15 cellular contexts compared by ENCODE assay signal in the genomic region with DNA sequence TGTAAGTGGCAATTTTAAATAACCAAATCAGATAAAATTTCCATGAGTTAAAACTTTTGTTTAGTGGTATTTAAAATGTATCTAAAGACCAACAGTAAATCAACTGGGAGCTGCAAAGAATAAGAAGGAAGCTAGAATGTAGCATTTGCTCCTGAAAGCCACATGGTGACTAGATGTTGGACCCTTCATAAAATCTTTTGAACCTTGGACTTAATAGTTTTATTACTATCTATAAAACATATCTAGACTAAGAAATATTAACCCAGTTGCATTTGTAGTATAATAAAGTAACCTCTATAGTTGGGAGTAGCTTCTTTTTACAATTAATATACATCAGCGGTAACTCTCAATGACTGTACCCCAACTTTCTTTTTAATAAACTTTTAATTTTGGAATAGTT.
DNase-seq lines count a peak whose midpoint lies in the region; ATAC-seq and TF ChIP-seq lines count a peak whose summit lies in the region.
"Had no signal": no experiment of that assay in that cellular context is flagged by ENCODE, and none has a peak within 500 bp of the region (broad histone marks: within the 10 kb centered on the region; RNA-seq: fewer than 3 reads in every experiment).

No MANE protein-coding gene starts in this region.

- no peak overlapping the region for H3K4me3 ChIP-seq in heart left ventricle
- no peak overlapping the region for H3K4me3 ChIP-seq in colonic mucosa
- peak overlapping the region in 1 of 2 donors; percentile 26 for H3K4me3 ChIP-seq in mucosa of rectum (ENCODE audit: low read length in 2 of 2)
- H3K4me3 ChIP-seq: BLaER1, HAP-1 had no signal

- H3K9ac ChIP-seq in colonic mucosa (ENCODE audit: low read depth in 2 of 2, low read length in 2 of 2) (no peak overlapping the region), mucosa of rectum (ENCODE audit: low read depth in 1 of 2, low read length in 2 of 2) (no peak overlapping the region)
- H3K9ac ChIP-seq: BLaER1 had no signal

- DNase-seq in heart left ventricle (no peak), Right ventricle myocardium superior (no peak), colonic mucosa (no peak), glomerular visceral epithelial cell (ENCODE audit: extremely low spot score) (no peak), retina (no peak)
- DNase-seq: AML-193; Calu3; CD4-positive, CD25-positive, alpha-beta regulatory T cell; DMS 273 treated with DMSO at 0.1 percent for 48 hours had no signal

- peaks cover 0 to 94% (median 76%) of the 10 kb centered on the region in 9 donors for H3K36me3 ChIP-seq in heart left ventricle
- H3K36me3 ChIP-seq in colonic mucosa: no peaks in the 10 kb centered on the region
- H3K36me3 ChIP-seq in mucosa of rectum (ENCODE audit: control insufficient read depth in 2 of 2, insufficient read depth in 2 of 2, low read length in 2 of 2): peaks cover 25 to 29% of the 10 kb centered on the region in 2 donors

- H3K9me3 ChIP-seq in heart left ventricle (no peaks in the 10 kb centered on the region), colonic mucosa (no peaks in the 10 kb centered on the region), mucosa of rectum (ENCODE audit: control insufficient read depth in 2 of 2, low read length in 2 of 2) (no peaks in the 10 kb centered on the region)
- H3K9me3 ChIP-seq: BLaER1, HAP-1 had no signal

- ATAC-seq in heart left ventricle (no peak), Right ventricle myocardium superior (ENCODE audit: poor library complexity) (no peak), HG03520 (IDR thresholded peaks at IDR 0.05; ENCODE audit: unreplicated experiment) (no peak)

- 95 to 100% (median 99%) methylated on average over 1 of the region's 1 CpG for whole genome bisulfite sequencing in heart left ventricle, 4 donors

- TF ChIP-seq POLR2A in heart left ventricle (IDR thresholded peaks at IDR 0.05): no peak

- intact Hi-C loops in heart left ventricle (cut with DNase I) (loop anchor here in 2 of 10 donors (5.0 to 10.0 kb wide), 3 partner anchors 38 to 73 kb away; partner anchors contain the start of gene UBE4B (in 1 of the 2)), Right ventricle myocardium superior (cut with DNase I) (loop anchor here (10.0 kb wide), 1 partner anchor 50 kb away; no protein-coding TSS in a partner anchor), colonic mucosa (cut with DNase I) (loop anchor here (5.0 kb wide), 1 partner anchor 73 kb away; the partner anchor contains the start of gene UBE4B)

- H3K4me1 ChIP-seq in heart left ventricle: peaks cover 0 to 33% (median 10%) of the 10 kb centered on the region in 12 donors
- H3K4me1 ChIP-seq in colonic mucosa: no peaks in the 10 kb centered on the region
- H3K4me1 ChIP-seq in mucosa of rectum (ENCODE audit: control insufficient read depth in 2 of 2, insufficient read depth in 2 of 2, low read length in 2 of 2): peaks cover 5 to 9% of the 10 kb centered on the region in 2 donors
- H3K4me1 ChIP-seq: BLaER1 had no signal

- peak overlapping the region in 9 of 12 donors; percentile 18 to 86 (median 49) for H3K27ac ChIP-seq in heart left ventricle
- H3K27ac ChIP-seq in colonic mucosa: peak overlapping the region; percentile 57
- H3K27ac ChIP-seq in mucosa of rectum (ENCODE audit: low read depth in 2 of 2, low read length in 2 of 2): peak overlapping the region; percentile 30 to 59
- H3K27ac ChIP-seq: 22Rv1, BLaER1, HL-60 had no signal

- H3K27me3 ChIP-seq in heart left ventricle (no peaks in the 10 kb centered on the region), colonic mucosa (no peaks in the 10 kb centered on the region), mucosa of rectum (ENCODE audit: control insufficient read depth in 2 of 2, insufficient read depth in 2 of 2, low read length in 2 of 2) (no peaks in the 10 kb centered on the region)
- H3K27me3 ChIP-seq: BLaER1 had no signal

- TF ChIP-seq CTCF in heart left ventricle (IDR thresholded peaks at IDR 0.05) (no peak), colonic mucosa (IDR thresholded peaks at IDR 0.05) (no peak)
